In genomic region chr4:165328101-165328425, GRCh38 we compare ENCODE assay signal across 8 cellular contexts. TPM values are rescaled to one million over a fixed set of nuclear protein-coding genes. Genes with fewer than 3 reads are reported as not detected.
DNase-seq lines count a peak whose midpoint lies in the region; ATAC-seq and TF ChIP-seq lines count a peak whose summit lies in the region.

No MANE protein-coding gene starts in this region.

- H3K36me3 ChIP-seq in RWPE2 (ENCODE audit: low read depth) = peaks cover 53% of the 10 kb centered on the region
- no peaks in the 10 kb centered on the region for H3K36me3 ChIP-seq in iPS DF 6.9 (ENCODE audit: control insufficient read depth, insufficient read depth, low read length)
- no peaks in the 10 kb centered on the region for H3K36me3 ChIP-seq in suprapubic skin

- peaks cover 19% of the 10 kb centered on the region for H3K4me1 ChIP-seq in RWPE2 (ENCODE audit: insufficient read depth, poor library complexity, severe bottlenecking)
- no peaks in the 10 kb centered on the region for H3K4me1 ChIP-seq in iPS DF 6.9 (ENCODE audit: control insufficient read depth, insufficient read depth, low read length)
- peaks cover 27% of the 10 kb centered on the region for H3K4me1 ChIP-seq in suprapubic skin

- no peak for TF ChIP-seq POLR2A in suprapubic skin (IDR thresholded peaks at IDR 0.05)

- no CpG with 5 or more reads among the region's 7 CpGs for WGBS in iPS DF 6.9 (ENCODE audit: insufficient coverage, insufficient read length)
- 3% methylated on average over 7 of the region's 7 CpGs for WGBS in suprapubic skin

- H3K4me3 ChIP-seq in RWPE2 (ENCODE audit: severe bottlenecking) (peak overlapping the region; percentile 61), iPS DF 6.9 (ENCODE audit: low read length) (peak overlapping the region; percentile 65), suprapubic skin (peak overlapping the region; percentile 67)

- TF ChIP-seq CTCF in RWPE2 (IDR thresholded peaks at IDR 0.05; ENCODE audit: poor library complexity, severe bottlenecking) = no peak
- TF ChIP-seq CTCF in suprapubic skin (IDR thresholded peaks at IDR 0.05) = no peak

- TF ChIP-seq EP300 in suprapubic skin (IDR thresholded peaks at IDR 0.05) = no peak

- H3K9me3 ChIP-seq in RWPE2 (ENCODE audit: severe bottlenecking) (no peaks in the 10 kb centered on the region), iPS DF 6.9 (ENCODE audit: control insufficient read depth, insufficient read depth, low read length) (no peaks in the 10 kb centered on the region), suprapubic skin (no peaks in the 10 kb centered on the region)

- no peak for ATAC-seq in RWPE2 (ENCODE audit: low read depth)

- peak; percentile 8 for DNase-seq in H4 (ENCODE audit: low spot score)
- no peak for DNase-seq in RWPE2 (ENCODE audit: low spot score)
- no peak for DNase-seq in iPS DF 6.9 (ENCODE audit: low read depth, low spot score)
- no peak for DNase-seq in suprapubic skin (ENCODE audit: low spot score in 2 of 2)
- DNase-seq in activated effector memory CD4-positive, alpha-beta T cell treated with Interleukin-2 at 50 U/mL for 16 hours = no peak
- DNase-seq in NCI-H226 = no peak
- DNase-seq in HCEC 1CT = no peak
- DNase-seq in pons (ENCODE audit: low spot score) = no peak

- H3K27ac ChIP-seq in RWPE2 (ENCODE audit: poor library complexity, severe bottlenecking) (peak overlapping the region; percentile 95), iPS DF 6.9 (ENCODE audit: low read length) (no peak overlapping the region), suprapubic skin (peak overlapping the region; percentile 77)

- H3K27me3 ChIP-seq in RWPE2 (ENCODE audit: insufficient read depth, poor library complexity, severe bottlenecking) (no peaks in the 10 kb centered on the region), iPS DF 6.9 (ENCODE audit: control insufficient read depth, insufficient read depth, low read length) (no peaks in the 10 kb centered on the region), suprapubic skin (no peaks in the 10 kb centered on the region)

RNA-seq across cellular contexts. Expression of gene MSMO1, which starts 0.6 kb away (rescaled TPM):
- 138 and 149 TPM in 2 replicates for total RNA-seq in H4 (2014; rRNA removed; shearing (Covaris generic))
- total RNA-seq in suprapubic skin = 100 to 1,000 TPM in 3 of 4 donors, 10 to 100 TPM in 1; 48.8 to 173 (median 133) TPM

RNA-seq across cellular contexts. Expression of gene CPE, which starts 50.7 kb away (rescaled TPM):
- total RNA-seq in H4 (2014; rRNA removed; shearing (Covaris generic)) = 18.5 and 21.4 TPM in 2 replicates
- total RNA-seq in suprapubic skin = 10 to 100 TPM; 22.3 to 33.5 (median 30.9) TPM
